In genomic region chr4:82890602-82890912, GRCh38 we compare ENCODE assay signal across 8 cellular contexts. TPM values are rescaled to one million over a fixed set of nuclear protein-coding genes. Genes with fewer than 3 reads are reported as not detected.
DNase-seq lines count a peak whose midpoint lies in the region; ATAC-seq and TF ChIP-seq lines count a peak whose summit lies in the region.

No MANE protein-coding gene starts in this region.

- H3K27me3 Mint-ChIP-seq in CD4-positive, CD25-positive, alpha-beta regulatory T cell, result peaks cover 4% of the 10 kb centered on the region

- no peak for ATAC-seq in CD4-positive, CD25-positive, alpha-beta regulatory T cell (ENCODE audit: low read depth in 2 of 2)
- ATAC-seq in HG03439 (IDR thresholded peaks at IDR 0.05; ENCODE audit: unreplicated experiment), result peak; percentile 1
- no peak for ATAC-seq in left lung

- peaks cover 28% of the 10 kb centered on the region for H3K4me1 ChIP-seq in CD4-positive, CD25-positive, alpha-beta regulatory T cell (ENCODE audit: control insufficient read depth, insufficient read depth, low read length, poor library complexity, severe bottlenecking)
- peaks cover 7 to 46% of the 10 kb centered on the region in 2 donors for H3K4me1 ChIP-seq in left lung
- peaks cover 2% of the 10 kb centered on the region for H3K4me1 ChIP-seq in thymus (ENCODE audit: control insufficient read depth, insufficient read depth, low read length)

- no peaks in the 10 kb centered on the region for H3K9me3 Mint-ChIP-seq in CD4-positive, CD25-positive, alpha-beta regulatory T cell

- no peaks in the 10 kb centered on the region for H3K27me3 ChIP-seq in CD4-positive, CD25-positive, alpha-beta regulatory T cell (ENCODE audit: control insufficient read depth, insufficient read depth, low read length)
- H3K27me3 ChIP-seq in left lung (no peaks in the 10 kb centered on the region), thymus (ENCODE audit: control insufficient read depth, insufficient read depth) (no peaks in the 10 kb centered on the region)

- 0 to 1% (median 0%) methylated on average over 14 of the region's 14 CpGs for whole genome bisulfite sequencing in adipose tissue, 3 donors
- WGBS in thymus, result under 1% methylated on average over 14 of the region's 14 CpGs

- peak overlapping the region; percentile 96 to 98 (median 98) for H3K27ac Mint-ChIP-seq in CD4-positive, CD25-positive, alpha-beta regulatory T cell

- H3K36me3 Mint-ChIP-seq in CD4-positive, CD25-positive, alpha-beta regulatory T cell, result peaks cover 10% of the 10 kb centered on the region

- no peak for TF ChIP-seq CTCF in left lung (IDR thresholded peaks at IDR 0.05)

- peak overlapping the region; percentile 99 for H3K4me3 ChIP-seq in CD4-positive, CD25-positive, alpha-beta regulatory T cell (ENCODE audit: low read depth, low read length)
- H3K4me3 ChIP-seq in left lung, result peak overlapping the region; percentile 68 to 72
- H3K4me3 ChIP-seq in thymus (ENCODE audit: low read length), result peak overlapping the region; percentile 88

- no peaks in the 10 kb centered on the region for H3K9me3 ChIP-seq in CD4-positive, CD25-positive, alpha-beta regulatory T cell (ENCODE audit: control insufficient read depth in 2 of 2, low read length in 2 of 2)
- no peaks in the 10 kb centered on the region for H3K9me3 ChIP-seq in left lung
- no peaks in the 10 kb centered on the region for H3K9me3 ChIP-seq in thymus (ENCODE audit: control insufficient read depth)

- DNase-seq in CD4-positive, CD25-positive, alpha-beta regulatory T cell, result no peak
- DNase-seq in left lung, result no peak
- no peak for DNase-seq in AG20443 (ENCODE audit: low spot score)
- no peak for DNase-seq in NCI-H345 treated with DMSO at 0.1 percent for 48 hours (lab: John Stamatoyannopoulos, UW; ENCODE audit: unreplicated experiment)
- DNase-seq in C1 segment of cervical spinal cord (lab: John Stamatoyannopoulos, UW), result no peak

- intact Hi-C loops in left lung (cut with DNase I), result no loop called here

- peak overlapping the region; percentile 91 to 95 (median 92) for H3K4me3 Mint-ChIP-seq in CD4-positive, CD25-positive, alpha-beta regulatory T cell

- peaks cover 30 to 50% (median 41%) of the 10 kb centered on the region in 4 donors for H3K4me1 Mint-ChIP-seq in CD4-positive, CD25-positive, alpha-beta regulatory T cell

- peaks cover 25% of the 10 kb centered on the region for H3K36me3 ChIP-seq in CD4-positive, CD25-positive, alpha-beta regulatory T cell (ENCODE audit: control insufficient read depth, insufficient read depth, low read length)
- H3K36me3 ChIP-seq in left lung (peaks cover 0 to 27% of the 10 kb centered on the region in 2 donors), thymus (ENCODE audit: control insufficient read depth, insufficient read depth) (peaks cover 6% of the 10 kb centered on the region)

- H3K27ac ChIP-seq in CD4-positive, CD25-positive, alpha-beta regulatory T cell (ENCODE audit: insufficient read depth, low read length, poor library complexity, severe bottlenecking), result peak overlapping the region; percentile 96
- H3K27ac ChIP-seq in adipose tissue (ENCODE audit: low read depth, low read length) (peak overlapping the region; percentile 7), left lung (peak overlapping the region; percentile 95 to 98), thymus (ENCODE audit: low read depth) (peak overlapping the region; percentile 98)

RNA-seq across cellular contexts. Expression of gene SEC31A, which starts 0.4 kb away (rescaled TPM):
- 130 TPM for total RNA-seq in CD4-positive, CD25-positive, alpha-beta regulatory T cell
- 100 to 1,000 TPM; 101 to 123 (median 117) TPM for polyA plus RNA-seq in CD4-positive, CD25-positive, alpha-beta regulatory T cell
- polyA plus RNA-seq in adipose tissue (100 to 1,000 TPM in 1 of 3 donors, 10 to 100 TPM in 2; 74.9 to 133 (median 92.4) TPM), thymus (116 TPM)
- total RNA-seq in left lung, result 100 to 1,000 TPM; 224 to 278 TPM

RNA-seq across cellular contexts. Expression of gene THAP9, which starts 10.0 kb away (rescaled TPM):
- total RNA-seq in CD4-positive, CD25-positive, alpha-beta regulatory T cell, result 2.3 TPM
- polyA plus RNA-seq in CD4-positive, CD25-positive, alpha-beta regulatory T cell, result 1 to 10 TPM in 2 of 4 donors, under 1 TPM in 2; 0.37 to 2.0 (median 1.4) TPM
- polyA plus RNA-seq in adipose tissue, result 1 to 10 TPM; 1.0 to 1.8 (median 1.5) TPM
- total RNA-seq in left lung, result 1 to 10 TPM; 2.1 to 3.5 TPM
- polyA plus RNA-seq in thymus, result 6.0 TPM

Comparison
In these comparisons a context has a peak if more than half of its experiments do, and no peak if none do; other contexts are left out.
1. H3K27ac ChIP-seq: peak in every context shown above with its lines; median percentile 98 in thymus; 96 in left lung; 96 in CD4-positive, CD25-positive, alpha-beta regulatory T cell; 7 in adipose tissue.